39 cellular contexts compared by ENCODE assay signal in the genomic region with DNA sequence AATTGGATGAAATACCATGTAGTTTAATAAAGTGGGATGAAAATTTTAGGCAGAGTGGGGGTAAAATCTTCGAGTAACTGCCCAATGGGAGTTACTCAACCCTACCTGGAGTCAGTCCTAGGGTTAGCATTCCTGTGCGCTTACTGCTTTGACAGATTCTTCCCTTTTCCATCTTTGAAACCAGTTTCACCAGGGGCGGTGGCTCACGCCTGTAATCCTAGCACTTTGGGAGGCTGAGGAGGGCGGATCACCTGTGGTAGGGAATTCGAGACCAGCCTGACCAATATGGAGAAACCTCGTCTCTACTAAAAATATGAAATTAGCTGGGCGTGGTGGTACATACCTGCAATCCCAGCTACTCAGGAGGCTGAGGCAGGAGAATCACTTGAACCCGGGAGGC. TPM values are rescaled to one million over a fixed set of nuclear protein-coding genes. Genes with fewer than 3 reads are reported as not detected.
"Had no signal": no experiment of that assay in that cellular context is flagged by ENCODE, and none has a peak within 500 bp of the region (broad histone marks: within the 10 kb centered on the region; RNA-seq: fewer than 3 reads in every experiment).

No MANE protein-coding gene starts in this region.

- DNase-seq: activated CD4-positive, alpha-beta T cell treated with anti-CD3 and anti-CD28 coated beads for 1 hour; activated CD4-positive, alpha-beta T cell treated with anti-CD3 and anti-CD28 coated beads for 4 hours; activated CD4-positive, alpha-beta T cell treated with anti-CD3 and anti-CD28 coated beads, Interleukin-2, amount 10 ng/mL, durations not matched to agents 7 days and 5 days; activated CD4-positive, alpha-beta T cell treated with anti-CD3 and anti-CD28 coated beads, Interleukin-2, amount 50 U/mL, for 4 hours; activated CD8-positive, alpha-beta memory T cell treated with anti-CD3 and anti-CD28 coated beads, Interleukin-2, amount 10 ng/mL, durations not matched to agents 7 days and 5 days; activated CD8-positive, alpha-beta memory T cell treated with anti-CD3 and anti-CD28 coated beads, Interleukin-2, amount 50 U/mL, for 4 hours; activated CD8-positive, alpha-beta T cell treated with anti-CD3 and anti-CD28 coated beads, Interleukin-2, amount 10 ng/mL, durations not matched to agents 7 days and 5 days; activated effector memory CD4-positive, alpha-beta T cell treated with anti-CD3 and anti-CD28 coated beads, Interleukin-2, amount 50 U/mL, for 16 hours; activated naive CD4-positive, alpha-beta T cell; activated naive CD4-positive, alpha-beta T cell treated with anti-CD3 and anti-CD28 coated beads, Interleukin-2, amount 10 ng/mL, durations not matched to agents 7 days and 5 days; activated naive CD8-positive, alpha-beta T cell treated with anti-CD3 and anti-CD28 coated beads, Interleukin-2, amount 10 ng/mL, durations not matched to agents 7 days and 5 days; activated T-cell treated with anti-CD3 and anti-CD28 coated beads, Interleukin-2, amount 50 U/mL, for 1 hour; activated T-cell treated with anti-CD3 and anti-CD28 coated beads, Interleukin-2, amount 50 U/mL, for 48 hours; central memory CD4-positive, alpha-beta T cell; cerebellar nuclear complex; colonic mucosa; effector CD8-positive, alpha-beta T cell; foreskin keratinocyte; gastrocnemius medialis; glutamatergic neuron; heart left ventricle; SW 1271; T-cell; T1000 had no signal

- ATAC-seq: activated CD8-positive, alpha-beta T cell treated with anti-CD3 and anti-CD28 coated beads, Interleukin-2, amount 10 ng/mL, durations not matched to agents 7 days and 5 days; activated naive CD4-positive, alpha-beta T cell treated with anti-CD3 and anti-CD28 coated beads, Interleukin-2, amount 50 U/mL, for 72 hours; esophagus mucosa; foreskin keratinocyte; gastrocnemius medialis; WTC11 had no signal

- H3K9me3 Mint-ChIP-seq: activated naive CD4-positive, alpha-beta T cell treated with anti-CD3 and anti-CD28 coated beads, Interleukin-2, amount 10 ng/mL, durations not matched to agents 7 days and 5 days; activated naive CD4-positive, alpha-beta T cell treated with anti-CD3 and anti-CD28 coated beads, Interleukin-2, amount 50 U/mL, for 72 hours; activated T-helper 1 cell treated with anti-CD3 and anti-CD28 coated beads, Interleukin-12 subunit alpha, Interleukin-12 subunit beta, Interleukin-2, Interleukin-4 antibody, amounts not matched to agents 30 ng/mL and 10 ng/mL and 1 ng/mL, durations not matched to agents 14 hours and 24 hours and 36 hours; activated T-helper 2 cell treated with anti-CD3 and anti-CD28 coated beads, Interferon-gamma antibody, Interleukin-2, Interleukin-4, amounts not matched to agents 10 μg/mL and 5 μg/mL and 100 μg/mL, durations not matched to agents 14 hours and 24 hours and 36 hours; T-cell; T-helper 1 cell treated with Interleukin-12 subunit alpha and Interleukin-12 subunit beta and Interleukin-4 antibody, amounts not matched to agents 30 μg/mL and 1 μg/mL, for 36 hours; T-helper 2 cell treated with Interferon-gamma antibody and Interleukin-4, amounts not matched to agents 5 μg/mL and 100 μg/mL, for 36 hours had no signal

- H3K27ac Mint-ChIP-seq: activated T-helper 1 cell treated with anti-CD3 and anti-CD28 coated beads, Interleukin-12 subunit alpha, Interleukin-12 subunit beta, Interleukin-2, Interleukin-4 antibody, amounts not matched to agents 30 ng/mL and 10 ng/mL and 1 ng/mL, durations not matched to agents 14 hours and 24 hours and 36 hours; brain; T-helper 1 cell treated with Interleukin-12 subunit alpha and Interleukin-12 subunit beta and Interleukin-4 antibody, amounts not matched to agents 30 μg/mL and 1 μg/mL, for 36 hours had no signal

- H3K27me3 Mint-ChIP-seq: activated naive CD8-positive, alpha-beta T cell treated with anti-CD3 and anti-CD28 coated beads, Interleukin-2, amount 10 ng/mL, durations not matched to agents 7 days and 5 days; T-cell had no signal

- H3K9me3 ChIP-seq: ascending aorta, breast epithelium, colonic mucosa, gastrocnemius medialis, heart left ventricle had no signal

- H3K4me1 ChIP-seq: ascending aorta, breast epithelium, colonic mucosa, gastrocnemius medialis had no signal

- H3K36me3 ChIP-seq: ascending aorta, breast epithelium, cardiac muscle cell, colonic mucosa, gastrocnemius medialis, heart left ventricle had no signal

- H3K27ac ChIP-seq: ascending aorta, cardiac muscle cell, colonic mucosa, foreskin keratinocyte, gastrocnemius medialis, VCaP had no signal

- H3K4me3 Mint-ChIP-seq: activated CD8-positive, alpha-beta memory T cell treated with anti-CD3 and anti-CD28 coated beads, Interleukin-2, amount 10 ng/mL, durations not matched to agents 7 days and 5 days; activated naive CD4-positive, alpha-beta T cell treated with anti-CD3 and anti-CD28 coated beads, Interleukin-2, amount 10 ng/mL, durations not matched to agents 7 days and 5 days; activated T-helper 1 cell treated with anti-CD3 and anti-CD28 coated beads, Interleukin-12 subunit alpha, Interleukin-12 subunit beta, Interleukin-2, Interleukin-4 antibody, amounts not matched to agents 30 ng/mL and 10 ng/mL and 1 ng/mL, durations not matched to agents 14 hours and 24 hours and 36 hours; brain; T-helper 1 cell treated with Interleukin-12 subunit alpha and Interleukin-12 subunit beta and Interleukin-4 antibody, amounts not matched to agents 30 μg/mL and 1 μg/mL, for 36 hours; WTC11 had no signal

- H3K4me3 ChIP-seq: ascending aorta, breast epithelium, cardiac muscle cell, colonic mucosa, gastrocnemius medialis, heart left ventricle had no signal

- H3K27me3 ChIP-seq: ascending aorta, breast epithelium, cardiac muscle cell, colonic mucosa, foreskin keratinocyte, gastrocnemius medialis, heart left ventricle had no signal

- H3K36me3 Mint-ChIP-seq: activated naive CD4-positive, alpha-beta T cell treated with anti-CD3 and anti-CD28 coated beads, Interleukin-2, amount 50 U/mL, for 72 hours; brain; T-cell had no signal

RNA-seq across cellular contexts. Expression of gene CXCL17, which starts 37.0 kb away (rescaled TPM):
- total RNA-seq: activated CD4-positive, alpha-beta T cell treated with anti-CD3 and anti-CD28 coated beads, Interleukin-2, amount 10 ng/mL, durations not matched to agents 7 days and 5 days; activated CD8-positive, alpha-beta memory T cell treated with anti-CD3 and anti-CD28 coated beads for 36 hours; activated CD8-positive, alpha-beta memory T cell treated with anti-CD3 and anti-CD28 coated beads, Interleukin-2, amount 10 ng/mL, durations not matched to agents 7 days and 5 days; activated CD8-positive, alpha-beta T cell treated with anti-CD3 and anti-CD28 coated beads, Interleukin-2, amount 10 ng/mL, durations not matched to agents 7 days and 5 days; activated naive CD4-positive, alpha-beta T cell treated with anti-CD3 and anti-CD28 coated beads, Interleukin-2, amount 50 U/mL, for 72 hours; activated naive CD8-positive, alpha-beta T cell treated with anti-CD3 and anti-CD28 coated beads, Interleukin-2, amount 10 ng/mL, durations not matched to agents 7 days and 5 days; activated T-helper 1 cell treated with anti-CD3 and anti-CD28 coated beads, Interleukin-12 subunit alpha, Interleukin-12 subunit beta, Interleukin-2, Interleukin-4 antibody, amounts not matched to agents 30 ng/mL and 10 ng/mL and 1 ng/mL, durations not matched to agents 14 hours and 24 hours and 36 hours; activated T-helper 2 cell treated with anti-CD3 and anti-CD28 coated beads, Interferon-gamma antibody, Interleukin-2, Interleukin-4, amounts not matched to agents 10 μg/mL and 5 μg/mL and 100 μg/mL, durations not matched to agents 14 hours and 24 hours and 36 hours; ascending aorta; cardiac muscle cell; colonic mucosa; dermis microvascular lymphatic vessel endothelial cell; epithelial cell of proximal tubule; foreskin keratinocyte; gastrocnemius medialis; heart left ventricle; T-cell; WTC11 had no signal
- polyA plus RNA-seq: foreskin keratinocyte, heart left ventricle had no signal

RNA-seq across cellular contexts. Expression of gene CEACAM1, which starts 48.5 kb away (rescaled TPM):
- total RNA-seq: ascending aorta, cardiac muscle cell had no signal
- polyA plus RNA-seq: cardiac muscle cell had no signal
